ENCODE assay signal across 34 cellular contexts in the genomic region with DNA sequence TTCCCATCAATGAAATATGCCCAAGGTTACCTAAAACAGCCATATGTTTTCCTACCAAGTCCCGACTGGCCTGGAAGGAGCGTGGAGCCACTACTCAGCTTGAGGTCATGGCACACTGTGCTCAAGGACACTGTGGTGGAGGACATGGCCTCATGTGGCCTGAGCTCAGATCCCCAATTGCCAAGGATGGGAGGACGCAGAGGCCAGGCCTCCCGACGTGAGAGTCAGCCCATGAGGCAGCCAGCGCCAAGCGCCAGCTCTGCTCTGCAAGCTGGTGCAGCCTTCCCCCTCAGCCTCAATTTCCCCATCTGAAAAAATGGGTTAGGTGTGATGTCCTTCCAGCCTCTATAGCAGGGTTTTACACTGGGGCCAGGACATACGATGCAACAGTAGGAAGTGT.
"Had no signal": no experiment of that assay in that cellular context is flagged by ENCODE, and none has a peak within 500 bp of the region (broad histone marks: within the 10 kb centered on the region; RNA-seq: fewer than 3 reads in every experiment).

No MANE protein-coding gene starts in this region.

- H3K4me1 Mint-ChIP-seq: activated B cell treated with CpG ODN at 0.5 μM for 24 hours; activated CD4-positive, alpha-beta T cell treated with anti-CD3 and anti-CD28 coated beads, Interleukin-2, amount 10 ng/mL, durations not matched to agents 24 days and 14 days; activated naive CD4-positive, alpha-beta T cell treated with anti-CD3 and anti-CD28 coated beads, Interleukin-2, amount 10 ng/mL, durations not matched to agents 7 days and 5 days; activated naive CD4-positive, alpha-beta T cell treated with anti-CD3 and anti-CD28 coated beads, Interleukin-2, amount 50 U/mL, for 24 hours; activated naive CD8-positive, alpha-beta T cell treated with anti-CD3 and anti-CD28 coated beads, Interleukin-2, amount 10 ng/mL, durations not matched to agents 7 days and 5 days; activated naive CD8-positive, alpha-beta T cell treated with anti-CD3 and anti-CD28 coated beads, Interleukin-2, amount 50 U/mL, for 24 hours; activated T-helper 17 cell treated with anti-CD3 and anti-CD28 coated beads, Interleukin-2, amount 50 U/mL, for 72 hours; brain had no signal

- H3K4me1 ChIP-seq: ascending aorta had no signal

- H3K36me3 Mint-ChIP-seq: activated CD4-positive, alpha-beta memory T cell treated with anti-CD3 and anti-CD28 coated beads for 36 hours; activated naive CD4-positive, alpha-beta T cell treated with anti-CD3 and anti-CD28 coated beads, Interleukin-2, amount 10 ng/mL, durations not matched to agents 7 days and 5 days; activated naive CD4-positive, alpha-beta T cell treated with anti-CD3 and anti-CD28 coated beads, Interleukin-2, amount 50 U/mL, for 24 hours; activated naive CD8-positive, alpha-beta T cell; activated naive CD8-positive, alpha-beta T cell treated with anti-CD3 and anti-CD28 coated beads, Interleukin-2, amount 10 ng/mL, durations not matched to agents 7 days and 5 days; brain had no signal

- H3K4me3 Mint-ChIP-seq: activated B cell treated with CpG ODN at 0.5 μM for 24 hours; activated CD4-positive, alpha-beta memory T cell treated with anti-CD3 and anti-CD28 coated beads for 36 hours; activated CD4-positive, alpha-beta T cell treated with anti-CD3 and anti-CD28 coated beads, Interleukin-2, amount 10 ng/mL, durations not matched to agents 24 days and 14 days; activated CD8-positive, alpha-beta T cell treated with anti-CD3 and anti-CD28 coated beads for 36 hours; activated naive CD4-positive, alpha-beta T cell treated with anti-CD3 and anti-CD28 coated beads, Interleukin-2, amount 10 ng/mL, durations not matched to agents 7 days and 5 days; activated naive CD4-positive, alpha-beta T cell treated with anti-CD3 and anti-CD28 coated beads, Interleukin-2, amount 50 U/mL, for 24 hours; activated naive CD8-positive, alpha-beta T cell; activated naive CD8-positive, alpha-beta T cell treated with anti-CD3 and anti-CD28 coated beads, Interleukin-2, amount 10 ng/mL, durations not matched to agents 7 days and 5 days; activated naive CD8-positive, alpha-beta T cell treated with anti-CD3 and anti-CD28 coated beads, Interleukin-2, amount 50 U/mL, for 24 hours; activated T-cell treated with anti-CD3 and anti-CD28 coated beads, Interleukin-2, amount 50 U/mL, for 4 hours; activated T-cell treated with anti-CD3 and anti-CD28 coated beads, Interleukin-2, amount 50 U/mL, for 72 hours; activated T-helper 1 cell treated with anti-CD3 and anti-CD28 coated beads, Interleukin-12 subunit alpha, Interleukin-12 subunit beta, Interleukin-2, Interleukin-4 antibody, amounts not matched to agents 30 ng/mL and 10 ng/mL and 1 ng/mL, durations not matched to agents 14 hours and 24 hours and 36 hours; activated T-helper 17 cell treated with anti-CD3 and anti-CD28 coated beads, Interleukin-2, amount 50 U/mL, for 72 hours; brain; T-helper 1 cell treated with Interleukin-12 subunit alpha and Interleukin-12 subunit beta and Interleukin-4 antibody, amounts not matched to agents 30 μg/mL and 1 μg/mL, for 36 hours; T-helper 2 cell treated with Interferon-gamma antibody and Interleukin-4, amounts not matched to agents 5 μg/mL and 100 μg/mL, for 36 hours had no signal

- FAIRE-seq: TTC549 had no signal

- H3K27ac Mint-ChIP-seq: activated B cell treated with CpG ODN at 0.5 μM for 24 hours; activated CD4-positive, alpha-beta memory T cell treated with anti-CD3 and anti-CD28 coated beads for 36 hours; activated CD4-positive, alpha-beta T cell treated with anti-CD3 and anti-CD28 coated beads, Interleukin-2, amount 10 ng/mL, durations not matched to agents 24 days and 14 days; activated CD8-positive, alpha-beta T cell treated with anti-CD3 and anti-CD28 coated beads for 36 hours; activated naive CD4-positive, alpha-beta T cell treated with anti-CD3 and anti-CD28 coated beads, Interleukin-2, amount 10 ng/mL, durations not matched to agents 7 days and 5 days; activated naive CD4-positive, alpha-beta T cell treated with anti-CD3 and anti-CD28 coated beads, Interleukin-2, amount 50 U/mL, for 24 hours; activated naive CD8-positive, alpha-beta T cell; activated naive CD8-positive, alpha-beta T cell treated with anti-CD3 and anti-CD28 coated beads, Interleukin-2, amount 10 ng/mL, durations not matched to agents 7 days and 5 days; activated naive CD8-positive, alpha-beta T cell treated with anti-CD3 and anti-CD28 coated beads, Interleukin-2, amount 50 U/mL, for 24 hours; activated T-cell treated with anti-CD3 and anti-CD28 coated beads, Interleukin-2, amount 50 U/mL, for 72 hours; activated T-helper 1 cell treated with anti-CD3 and anti-CD28 coated beads, Interleukin-12 subunit alpha, Interleukin-12 subunit beta, Interleukin-2, Interleukin-4 antibody, amounts not matched to agents 30 ng/mL and 10 ng/mL and 1 ng/mL, durations not matched to agents 14 hours and 24 hours and 36 hours; activated T-helper 17 cell treated with anti-CD3 and anti-CD28 coated beads, Interleukin-2, amount 50 U/mL, for 72 hours; brain; T-helper 1 cell treated with Interleukin-12 subunit alpha and Interleukin-12 subunit beta and Interleukin-4 antibody, amounts not matched to agents 30 μg/mL and 1 μg/mL, for 36 hours; T-helper 2 cell treated with Interferon-gamma antibody and Interleukin-4, amounts not matched to agents 5 μg/mL and 100 μg/mL, for 36 hours had no signal

- H3K4me3 ChIP-seq: ascending aorta had no signal

- H3K9me3 ChIP-seq: ascending aorta had no signal

- H3K36me3 ChIP-seq: ascending aorta had no signal

- H3K27me3 Mint-ChIP-seq: activated B cell treated with CpG ODN at 0.5 μM for 24 hours; activated CD4-positive, alpha-beta memory T cell treated with anti-CD3 and anti-CD28 coated beads for 36 hours; activated CD4-positive, alpha-beta T cell treated with anti-CD3 and anti-CD28 coated beads, Interleukin-2, amount 10 ng/mL, durations not matched to agents 24 days and 14 days; activated CD8-positive, alpha-beta T cell treated with anti-CD3 and anti-CD28 coated beads for 36 hours; activated naive CD4-positive, alpha-beta T cell treated with anti-CD3 and anti-CD28 coated beads, Interleukin-2, amount 10 ng/mL, durations not matched to agents 7 days and 5 days; activated naive CD4-positive, alpha-beta T cell treated with anti-CD3 and anti-CD28 coated beads, Interleukin-2, amount 50 U/mL, for 24 hours; activated naive CD8-positive, alpha-beta T cell; activated naive CD8-positive, alpha-beta T cell treated with anti-CD3 and anti-CD28 coated beads, Interleukin-2, amount 10 ng/mL, durations not matched to agents 7 days and 5 days; activated naive CD8-positive, alpha-beta T cell treated with anti-CD3 and anti-CD28 coated beads, Interleukin-2, amount 50 U/mL, for 24 hours; activated T-helper 17 cell treated with anti-CD3 and anti-CD28 coated beads, Interleukin-2, amount 50 U/mL, for 72 hours had no signal

- H3K27me3 ChIP-seq: ascending aorta had no signal

- H3K27ac ChIP-seq: ascending aorta, VCaP had no signal

- DNase-seq: activated B cell treated with CpG ODN at 0.5 μM for 24 hours; activated CD4-positive, alpha-beta memory T cell treated with anti-CD3 and anti-CD28 coated beads for 36 hours; activated CD4-positive, alpha-beta T cell treated with anti-CD3 and anti-CD28 coated beads for 4 hours; activated CD4-positive, alpha-beta T cell treated with anti-CD3 and anti-CD28 coated beads, Interleukin-2, amount 10 ng/mL, durations not matched to agents 24 days and 14 days; activated CD4-positive, alpha-beta T cell treated with anti-CD3 and anti-CD28 coated beads, Interleukin-2, amount 50 U/mL, for 1 hour; activated CD4-positive, alpha-beta T cell treated with anti-CD3 and anti-CD28 coated beads, Interleukin-2, amount 50 U/mL, for 4 hours; activated CD4-positive, CD25-positive, alpha-beta regulatory T cell treated with anti-CD3 and anti-CD28 coated beads, Interleukin-2, amount 50 U/mL, for 72 hours; activated CD8-positive, alpha-beta memory T cell treated with anti-CD3 and anti-CD28 coated beads, Interleukin-2, amount 50 U/mL, for 4 hours; activated CD8-positive, alpha-beta T cell treated with anti-CD3 and anti-CD28 coated beads for 36 hours; activated effector memory CD4-positive, alpha-beta T cell treated with anti-CD3 and anti-CD28 coated beads, Interleukin-2, amount 50 U/mL, for 16 hours; activated naive CD4-positive, alpha-beta T cell treated with anti-CD3 and anti-CD28 coated beads, Interleukin-2, amount 10 ng/mL, durations not matched to agents 7 days and 5 days; activated naive CD4-positive, alpha-beta T cell treated with Interleukin-2 at 50 U/mL for 16 hours; activated naive CD8-positive, alpha-beta T cell treated with anti-CD3 and anti-CD28 coated beads, Interleukin-2, amount 10 ng/mL, durations not matched to agents 7 days and 5 days; activated naive CD8-positive, alpha-beta T cell treated with anti-CD3 and anti-CD28 coated beads, Interleukin-2, amount 50 U/mL, for 24 hours; activated T-cell treated with anti-CD3 and anti-CD28 coated beads for 4 hours; activated T-cell treated with anti-CD3 and anti-CD28 coated beads, Interleukin-2, amount 50 U/mL, for 1 hour; activated T-cell treated with anti-CD3 and anti-CD28 coated beads, Interleukin-2, amount 50 U/mL, for 4 hours; activated T-cell treated with anti-CD3 and anti-CD28 coated beads, Interleukin-2, amount 50 U/mL, for 72 hours; amygdala; anterior cingulate cortex; central memory CD4-positive, alpha-beta T cell; T-helper 1 cell; T-helper 2 cell; T-helper 9 cell had no signal
